10 cellular contexts compared by ENCODE assay signal in genomic region chr12:49198431-49199155, GRCh38. TPM values are rescaled to one million over a fixed set of nuclear protein-coding genes. Genes with fewer than 3 reads are reported as not detected.
DNase-seq lines count a peak whose midpoint lies in the region; ATAC-seq, FAIRE-seq and TF ChIP-seq lines count a peak whose summit lies in the region.
"Had no signal": no experiment of that assay in that cellular context is flagged by ENCODE, and none has a peak within 500 bp of the region (broad histone marks: within the 10 kb centered on the region; RNA-seq: fewer than 3 reads in every experiment).

No MANE protein-coding gene starts in this region.

- no peak overlapping the region for H3K9ac ChIP-seq in H1 (replicated peaks in 1 of 4; ENCODE audit: extremely low read depth in 1 of 4, low read depth in 3 of 4, low read length in 3 of 4)

- no peaks in the 10 kb centered on the region for H3K79me2 ChIP-seq in H1 (ENCODE audit: control insufficient read depth in 1 of 2, insufficient read depth in 2 of 2, low read length in 2 of 2)

- no peak overlapping the region for H3K23ac ChIP-seq in H1 (ENCODE audit: insufficient read length)

- CTCF ChIA-PET in H1 (lab: Charles Lee; ENCODE audit: partially characterized antibody) = interaction anchor here (0.7 kb wide), 1 partner anchor 37 kb away, joined by 4 read pairs; no protein-coding TSS in a partner anchor

- H4K20me1 ChIP-seq in H1 (replicated peaks in 1 of 2; ENCODE audit: control insufficient read depth in 1 of 2, insufficient read depth in 2 of 2, low read length in 2 of 2) = no peaks in the 10 kb centered on the region

- no peak for ATAC-seq in GM19328 (IDR thresholded peaks at IDR 0.05; ENCODE audit: unreplicated experiment)
- ATAC-seq: activated naive CD8-positive, alpha-beta T cell treated with anti-CD3 and anti-CD28 coated beads, Interleukin-2, amount 50 U/mL, for 24 hours had no signal

- POLR2A ChIA-PET in H1 (lab: Charles Lee; ENCODE audit: partially characterized antibody) = interaction anchor here (0.8 to 8.4 kb wide), 5 partner anchors 8 to 90 kb away, joined by 3 to 48 read pairs (median 6); partner anchors contain the start of genes TUBA1A, TUBA1B and TUBA1C

- peak; percentile 90 for DNase-seq in ELR (ENCODE audit: low read depth)
- peak; percentile 77 for DNase-seq in NCI-H2227 (lab: John Stamatoyannopoulos, UW; ENCODE audit: unreplicated experiment)
- no peak for DNase-seq in H1 (ENCODE audit: low read depth in 1 of 2, low spot score in 2 of 2)
- no peak for DNase-seq in islet precursor cell
- no peak for DNase-seq in activated T-cell treated with anti-CD3 and anti-CD28 coated beads, Interleukin-2, amount 50 U/mL, for 1 hour
- DNase-seq in stimulated activated CD4-positive, alpha-beta T cell treated with anti-CD3 and anti-CD28 coated beads, Interleukin-12 subunit alpha, Interleukin-12 subunit beta, amount 100 ng/mL, for 4 hours = no peak
- DNase-seq: activated naive CD8-positive, alpha-beta T cell treated with anti-CD3 and anti-CD28 coated beads, Interleukin-2, amount 50 U/mL, for 24 hours; NCI-H1436 treated with DMSO at 0.1 percent for 48 hours had no signal

- H3K36me3 ChIP-seq in H1 (ENCODE audit: control insufficient read depth in 2 of 4, insufficient read depth in 4 of 4, low read length in 3 of 4) = no peaks in the 10 kb centered on the region

- FAIRE-seq in H1 (lab: Jason Lieb, UNC) = no peak

- no peak overlapping the region for H3K4me3 Mint-ChIP-seq in nephron
- H3K4me3 Mint-ChIP-seq: activated naive CD8-positive, alpha-beta T cell treated with anti-CD3 and anti-CD28 coated beads, Interleukin-2, amount 50 U/mL, for 24 hours had no signal

- peak overlapping the region; percentile 46 to 55 for H3K4me2 ChIP-seq in H1 (ENCODE audit: insufficient read depth in 1 of 2, low read depth in 2 of 2, low read length in 2 of 2)

- no peaks in the 10 kb centered on the region for H3K9me3 Mint-ChIP-seq in nephron
- H3K9me3 Mint-ChIP-seq: activated naive CD8-positive, alpha-beta T cell treated with anti-CD3 and anti-CD28 coated beads, Interleukin-2, amount 50 U/mL, for 24 hours had no signal

- no peak for TF ChIP-seq RAD21 in H1 (IDR thresholded peaks at IDR 0.05 in 1 of 2, conservative IDR thresholded peaks at IDR 0.05 in 1 of 2; ENCODE audit: low read depth in 2 of 2, low read length in 2 of 2)

- H3K14ac ChIP-seq in H1 (ENCODE audit: insufficient read length) = no peak overlapping the region

- H4K5ac ChIP-seq in H1 (ENCODE audit: insufficient read length, low read depth, low read length) = peak overlapping the region; percentile 47

- no peaks in the 10 kb centered on the region for H3K27me3 ChIP-seq in H1 (replicated peaks in 1 of 4; ENCODE audit: control insufficient read depth in 3 of 4, extremely low read depth in 1 of 4, insufficient read depth in 3 of 4, low read length in 3 of 4)

- no peak for TF ChIP-seq CTCF in H1 (IDR thresholded peaks at IDR 0.05; ENCODE audit: control extremely low read depth in 1 of 3, insufficient read depth in 1 of 3, low read depth in 1 of 3, low read length in 3 of 3)
- TF ChIP-seq CTCF in nephron (IDR thresholded peaks at IDR 0.05; ENCODE audit: unreplicated experiment in 3 of 3) = no peak

- H2BK120ac ChIP-seq in H1 (replicated peaks; ENCODE audit: low read depth, low read length) = no peak overlapping the region

- H3K9me3 ChIP-seq in H1 (ENCODE audit: insufficient read depth in 2 of 2, low read depth in 1 of 2, low read length in 1 of 2) = no peaks in the 10 kb centered on the region

- no peak overlapping the region for H3K56ac ChIP-seq in H1 (replicated peaks; ENCODE audit: insufficient read length, low read depth, low read length)

- no peak overlapping the region for H2AK5ac ChIP-seq in H1 (ENCODE audit: low read depth, low read length)

- H2BK15ac ChIP-seq in H1 (ENCODE audit: low read length) = no peak overlapping the region

- no peaks in the 10 kb centered on the region for H3K27me3 Mint-ChIP-seq in nephron (ENCODE audit: low read depth)

- no peak overlapping the region for H2BK20ac ChIP-seq in H1 (ENCODE audit: low read length)

- no peaks in the 10 kb centered on the region for H3K36me3 Mint-ChIP-seq in nephron (ENCODE audit: low read depth)

- no peak for TF ChIP-seq EP300 in H1 (IDR thresholded peaks at IDR 0.05; ENCODE audit: borderline replicate concordance in 1 of 2, low read depth in 2 of 2, low read length in 2 of 2)

- no peaks in the 10 kb centered on the region for H3K79me1 ChIP-seq in H1 (ENCODE audit: low read depth, low read length)

- H2AFZ ChIP-seq in H1 (ENCODE audit: low read length) = peak overlapping the region; percentile 72; the same call in 1 of the 2 replicates

- no peak for TF ChIP-seq POLR2A in H1 (IDR thresholded peaks at IDR 0.05; ENCODE audit: control extremely low read depth in 1 of 2, low read depth in 2 of 2, low read length in 2 of 2)

- no peak overlapping the region for H2BK5ac ChIP-seq in H1 (ENCODE audit: low read depth, low read length)

- peak overlapping the region in 1 of 4 experiments; percentile 10; a peak in 1 of 8 replicates for H3K4me3 ChIP-seq in H1 (ENCODE audit: extremely low read depth in 1 of 4, insufficient read depth in 2 of 4, low read depth in 3 of 4, low read length in 4 of 4)

- H3K18ac ChIP-seq in H1 (ENCODE audit: extremely low read depth, low read length) = no peak overlapping the region

- H3K23me2 ChIP-seq in H1 (ENCODE audit: low read depth, low read length) = no peaks in the 10 kb centered on the region

- peak overlapping the region; percentile 18; the same call in 1 of the 2 replicates for H4K8ac ChIP-seq in H1 (ENCODE audit: extremely low read depth, insufficient read depth, low read length)

- H3K4me1 ChIP-seq in H1 (replicated peaks in 1 of 4; ENCODE audit: control insufficient read depth in 3 of 4, insufficient read depth in 4 of 4, low read length in 3 of 4) = peaks cover 0 to 16% (median 4%) of the 10 kb centered on the region in 4 experiments; a peak in 3 of 7 replicates

- H3K27ac Mint-ChIP-seq in nephron = peak overlapping the region; percentile 18 to 85 (median 50)
- H3K27ac Mint-ChIP-seq: activated naive CD8-positive, alpha-beta T cell treated with anti-CD3 and anti-CD28 coated beads, Interleukin-2, amount 50 U/mL, for 24 hours had no signal

- 66% methylated on average over 11 of the region's 11 CpGs; no CpG with 5 or more reads in 1 of the 2 experiments for WGBS in H1 (ENCODE audit: extremely low coverage in 1 of 2, insufficient coverage in 1 of 2, insufficient read length in 1 of 2, insufficient replicate concordance in 2 of 2, low coverage in 1 of 2, low lambda C conversion rate in 2 of 2, missing lambda C conversion rate in 1 of 2), 2 experiments

- no peak overlapping the region for H3K27ac ChIP-seq in H1 (ENCODE audit: low read depth, low read length)

- no peak overlapping the region for H2BK12ac ChIP-seq in H1 (ENCODE audit: low read depth, low read length)

- H3K4me1 Mint-ChIP-seq in nephron = peaks cover 26% of the 10 kb centered on the region

- H3K4ac ChIP-seq in H1 (replicated peaks; ENCODE audit: insufficient read length, low read depth, low read length) = no peak overlapping the region

- no peak overlapping the region for H4K91ac ChIP-seq in H1 (replicated peaks; ENCODE audit: insufficient read length, low read length)

TF ChIP-seq in H1, 55 proteins besides CTCF, POLR2A, EP300 and RAD21:
- TF ChIP-seq SP1 (IDR thresholded peaks at IDR 0.05; ENCODE audit: low read depth, low read length) = peak; percentile 78
- no peak for TF ChIP-seq BCL11A (IDR thresholded peaks at IDR 0.05; ENCODE audit: low read depth in 2 of 2, low read length in 2 of 2)
- TF ChIP-seq ASH2L (IDR thresholded peaks at IDR 0.05; ENCODE audit: low read length) = no peak
- TF ChIP-seq TEAD4 (IDR thresholded peaks at IDR 0.05; ENCODE audit: low read depth, low read length) = no peak
- TF ChIP-seq MAFK (IDR thresholded peaks at IDR 0.05; ENCODE audit: low read depth, low read length) = no peak
- TF ChIP-seq TCF12 (IDR thresholded peaks at IDR 0.05; ENCODE audit: low read depth, low read length) = 0 out of 2 replicates have a peak, but pooled peaks have one; percentile 41

RNA-seq across cellular contexts. Expression of gene TUBA1A, which starts 9.7 kb away (rescaled TPM):
- 283 and 290 TPM in 2 replicates for total RNA-seq in H1 (2021; fragmentation: NEBNext Ultra II Directional; extraction: Animal tissue kit (Norgen Biotek cat#: 25700))
- 789 and 1,018 TPM in 2 replicates for polyA plus RNA-seq in H1 (2011; rRNA removed)
- 669 TPM for polyA plus RNA-seq in H1 (2011; cell fraction: cytosol; rRNA removed)
- polyA plus RNA-seq in H1 (2011; cell fraction: nucleus; rRNA removed) = 588 TPM
- polyA plus RNA-seq in H1 (2012, experiment 1 of 2) = 287 to 339 TPM (median 327 TPM) in 4 replicates
- 552 TPM for polyA plus RNA-seq in H1 (2012, experiment 2 of 2)
- polyA plus RNA-seq in H1 (2013, experiment 1 of 2) = 342 TPM
- polyA plus RNA-seq in H1 (2013, experiment 2 of 2) = 310 TPM
- 638 and 677 TPM in 2 replicates for polyA minus RNA-seq in H1 (2011; rRNA and poly(A)+ RNA removed)
- 160 TPM for polyA minus RNA-seq in H1 (2011; cell fraction: cytosol; rRNA and poly(A)+ RNA removed)
- polyA minus RNA-seq in H1 (2011; cell fraction: nucleus; rRNA and poly(A)+ RNA removed) = 161 TPM

Comparison
In these comparisons a context has a peak if more than half of its experiments do, and no peak if none do; other contexts are left out.
1. DNase-seq: peak in ELR (single experiment) and NCI-H2227 (single experiment); none in H1 (0 of 2), islet precursor cell (single experiment), activated T-cell treated with anti-CD3 and anti-CD28 coated beads, Interleukin-2, amount 50 U/mL, for 1 hour (single experiment) and stimulated activated CD4-positive, alpha-beta T cell treated with anti-CD3 and anti-CD28 coated beads, Interleukin-12 subunit alpha, Interleukin-12 subunit beta, amount 100 ng/mL, for 4 hours (single experiment).